In the genomic region with DNA sequence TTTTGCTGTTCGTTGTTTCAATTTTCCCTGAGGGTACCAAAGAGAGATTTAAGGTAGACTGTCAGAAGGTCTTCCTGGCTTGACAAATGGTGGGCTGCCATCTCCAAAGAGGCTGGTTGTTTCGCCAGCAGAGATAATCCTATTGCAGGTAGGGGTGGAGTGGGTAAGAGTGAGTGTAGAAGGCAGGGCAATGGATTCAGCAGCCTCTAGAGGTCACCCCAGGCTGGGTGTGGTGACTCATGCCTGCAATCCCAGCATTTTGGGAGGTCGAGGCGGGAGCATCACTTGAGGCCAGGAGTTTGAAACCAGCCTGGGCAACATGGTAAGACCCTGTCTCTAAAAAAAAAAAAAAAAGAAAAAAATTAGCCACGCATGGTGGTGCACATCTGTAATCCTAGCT, we compare ENCODE assay signal across 10 cellular contexts. TPM values are rescaled to one million over a fixed set of nuclear protein-coding genes. Genes with fewer than 3 reads are reported as not detected.
DNase-seq lines count a peak whose midpoint lies in the region; ATAC-seq and TF ChIP-seq lines count a peak whose summit lies in the region.
"Had no signal": no experiment of that assay in that cellular context is flagged by ENCODE, and none has a peak within 500 bp of the region (broad histone marks: within the 10 kb centered on the region; RNA-seq: fewer than 3 reads in every experiment).

No MANE protein-coding gene starts in this region.

- TF ChIP-seq CTCF in astrocyte of the spinal cord (IDR thresholded peaks at IDR 0.05; ENCODE audit: low read depth, low read length) = peak; percentile 39

- no peak for ATAC-seq in HG03460 (IDR thresholded peaks at IDR 0.05; ENCODE audit: unreplicated experiment)
- ATAC-seq in GM19351 (IDR thresholded peaks at IDR 0.05; ENCODE audit: unreplicated experiment) = no peak

- in situ Hi-C loops in KBM-7 (cut with MboI; ENCODE audit: low pct_unique_long_range_greater_than_20kb, low sequenced_read_pairs) = loop anchor here (25.0 kb wide), 1 partner anchor 105 kb away; a partner anchor contains a TSS
- in situ Hi-C loops in astrocyte of the spinal cord (cut with HindIII; ENCODE audit: low sequenced_read_pairs) = no loop called here

- DNase-seq in DMS53 (lab: John Stamatoyannopoulos, UW) (peak; percentile 44), DMS53 treated with DMSO at 0.1 percent for 48 hours (lab: John Stamatoyannopoulos, UW; ENCODE audit: unreplicated experiment) (no peak), KBM-7 (peak; percentile 48), astrocyte of the spinal cord (ENCODE audit: low read depth, low spot score) (no peak), myocyte (ENCODE audit: low read depth) (peak; percentile 25)
- DNase-seq in activated effector memory CD4-positive, alpha-beta T cell treated with Interleukin-2 at 50 U/mL for 16 hours = no peak
- DNase-seq: activated B cell treated with CpG ODN at 0.5 μM for 24 hours, thyroid gland had no signal

- no peak overlapping the region for H3K4me3 ChIP-seq in astrocyte of the spinal cord (ENCODE audit: low read depth, low read length)
- H3K4me3 ChIP-seq: thyroid gland had no signal

RNA-seq across cellular contexts. Expression of a gene that starts 34.6 kb away (rescaled TPM):
- total RNA-seq in myocyte = 67.0 and 75.5 TPM in 2 replicates
- polyA plus RNA-seq in myocyte (2012) = 57.9 TPM

RNA-seq across cellular contexts. Expression of a gene that starts 44.3 kb away (rescaled TPM):
- 80.3 and 88.7 TPM in 2 replicates for total RNA-seq in myocyte
- 114 TPM for polyA plus RNA-seq in myocyte (2012)

RNA-seq across cellular contexts. Expression of a gene that starts 48.7 kb away (rescaled TPM):
- 0.11 TPM in 1 of 2 replicates, not detected in the other for total RNA-seq in myocyte
- polyA plus RNA-seq in myocyte (2012) = 0.84 TPM
- total RNA-seq: activated B cell treated with CpG ODN at 0.5 μM for 24 hours had no signal

Comparison
In these comparisons a context has a peak if more than half of its experiments do, and no peak if none do; other contexts are left out.
1. DNase-seq: peak in DMS53 (single experiment), KBM-7 (single experiment) and myocyte (single experiment); none in DMS53 treated with DMSO at 0.1 percent for 48 hours (single experiment), astrocyte of the spinal cord (single experiment) and activated effector memory CD4-positive, alpha-beta T cell treated with Interleukin-2 at 50 U/mL for 16 hours (single experiment).